ENCODE assay signal across 12 cellular contexts in the genomic region with DNA sequence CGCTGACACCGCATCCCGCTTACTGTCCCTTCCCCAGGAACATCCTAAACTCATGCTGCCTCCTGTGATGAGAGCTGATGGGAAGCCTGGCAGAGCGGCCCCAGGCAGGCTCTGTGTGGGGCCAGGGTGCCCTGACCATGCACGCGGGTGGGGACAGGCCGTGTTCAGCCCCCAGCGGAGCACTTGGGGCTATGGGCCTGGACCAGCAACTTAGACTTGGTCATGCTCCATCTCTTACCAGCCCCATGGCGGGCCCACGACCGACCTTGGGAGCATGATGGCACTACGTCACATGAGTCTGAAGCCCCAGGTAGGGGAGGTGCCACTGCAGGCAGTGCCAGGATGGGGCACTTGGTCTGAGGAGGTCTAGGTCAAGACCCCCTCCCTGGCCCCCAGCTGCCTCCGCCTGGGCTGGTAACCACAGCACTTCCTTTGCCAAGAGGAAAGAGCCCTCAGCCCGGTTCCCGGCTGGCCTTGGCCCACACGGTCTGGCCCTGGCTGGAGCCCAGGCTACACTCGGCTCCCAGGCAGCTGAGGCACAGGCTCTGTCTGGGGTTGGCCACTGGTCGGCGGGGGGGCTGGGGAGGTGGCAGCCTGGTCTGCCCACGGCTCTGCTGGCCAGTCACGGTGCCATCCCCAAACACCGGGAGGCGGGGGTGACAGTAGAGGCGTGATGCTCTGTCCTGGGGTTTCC. TPM values are rescaled to one million over a fixed set of nuclear protein-coding genes. Genes with fewer than 3 reads are reported as not detected.
DNase-seq lines count a peak whose midpoint lies in the region; ATAC-seq and TF ChIP-seq lines count a peak whose summit lies in the region.
"Had no signal": no experiment of that assay in that cellular context is flagged by ENCODE, and none has a peak within 500 bp of the region (broad histone marks: within the 10 kb centered on the region; RNA-seq: fewer than 3 reads in every experiment).

No MANE protein-coding gene starts in this region.

- H3K27me3 Mint-ChIP-seq in stimulated activated naive CD8-positive, alpha-beta T cell treated with anti-CD3 and anti-CD28 coated beads, Interleukin-15, amount 100 ng/mL, for 72 hours: peaks cover 22% of the 10 kb centered on the region

- H3K79me2 ChIP-seq in HCT116 (ENCODE audit: insufficient read depth, low read length): peaks cover 17% of the 10 kb centered on the region
- H3K79me2 ChIP-seq in smooth muscle cell (ENCODE audit: low read depth): peaks cover 20% of the 10 kb centered on the region

- H3K27ac ChIP-seq in HCT116 (ENCODE audit: low read depth, low read length) (peak overlapping the region; percentile 84; the same call in 1 of the 2 replicates), left lung (peak overlapping the region; percentile 80 to 86), smooth muscle cell (ENCODE audit: low read depth) (peak overlapping the region; percentile 100)

- no peak for TF ChIP-seq POLR2A in HCT116 (IDR thresholded peaks at IDR 0.05; ENCODE audit: borderline replicate concordance, extremely low read depth, insufficient read depth, insufficient read length)

- H3K4me3 ChIP-seq in HCT116 (replicated peaks in 1 of 2; ENCODE audit: low read depth in 1 of 2, low read length in 2 of 2) (no peak overlapping the region), left lung (no peak overlapping the region), smooth muscle cell (no peak overlapping the region)

- H3F3A ChIP-seq in smooth muscle cell (ENCODE audit: low read depth): peaks cover 30% of the 10 kb centered on the region

- ATAC-seq in HCT116 (no peak), left lung (peak; percentile 7)
- no peak for ATAC-seq in stimulated activated naive CD8-positive, alpha-beta T cell treated with anti-CD3 and anti-CD28 coated beads, Interleukin-15, Interleukin-2, amounts not matched to agents 100 U/mL and 50 U/mL, for 24 hours
- ATAC-seq in stimulated activated naive CD8-positive, alpha-beta T cell treated with anti-CD3 and anti-CD28 coated beads, Interleukin-15, amount 100 ng/mL, for 72 hours: no peak
- ATAC-seq: effector memory CD8-positive, alpha-beta T cell had no signal

- peaks cover 57 to 79% of the 10 kb centered on the region in 2 experiments for H3K4me1 ChIP-seq in HCT116 (ENCODE audit: control insufficient read depth in 1 of 2, insufficient read depth in 2 of 2, low read length in 2 of 2)
- H3K4me1 ChIP-seq in left lung: peaks cover 48 to 65% of the 10 kb centered on the region in 2 donors
- H3K4me1 ChIP-seq in smooth muscle cell (ENCODE audit: low read depth): peaks cover 26% of the 10 kb centered on the region

- H3K4me2 ChIP-seq in HCT116 (ENCODE audit: low read length): peak overlapping the region; percentile 98
- peak overlapping the region; percentile 84 for H3K4me2 ChIP-seq in smooth muscle cell

- TF ChIP-seq RAD21 in HCT116 (IDR thresholded peaks at IDR 0.05; ENCODE audit: low read depth): no peak

- H3K9ac ChIP-seq in HCT116 (ENCODE audit: low read length) (peak overlapping the region; percentile 83), smooth muscle cell (ENCODE audit: low read depth) (peak overlapping the region; percentile 67)

- WGBS in smooth muscle cell (ENCODE audit: low lambda C conversion rate): 89% methylated on average over 20 of the region's 24 CpGs

- RAD21 ChIA-PET in HCT116 (lab: Charles Lee; ENCODE audit: low non-redundant PET in 1 of 2, low total read pairs in 2 of 2, uncharacterized antibody in 2 of 2, unreplicated experiment in 2 of 2): no interaction called here

- CTCF ChIA-PET in HCT116 (lab: Charles Lee): no interaction called here

- H3K27me3 ChIP-seq in HCT116 (ENCODE audit: insufficient read depth, low read length) (no peaks in the 10 kb centered on the region), left lung (peaks cover 0 to 12% of the 10 kb centered on the region in 2 donors), smooth muscle cell (ENCODE audit: low read depth) (no peaks in the 10 kb centered on the region)

- no peaks in the 10 kb centered on the region for H3K9me2 ChIP-seq in HCT116 (ENCODE audit: insufficient read depth)

- TF ChIP-seq CTCF in HCT116 (IDR thresholded peaks at IDR 0.05 in 2 of 3, conservative IDR thresholded peaks at IDR 0.05 in 1 of 3; ENCODE audit: borderline replicate concordance in 1 of 3, insufficient read depth in 1 of 3, low read depth in 2 of 3, low read length in 2 of 3) (no peak), left lung (IDR thresholded peaks at IDR 0.05) (no peak), smooth muscle cell (IDR thresholded peaks at IDR 0.05; ENCODE audit: borderline replicate concordance, insufficient read depth, poor library complexity, severe bottlenecking) (no peak)

- H4K20me1 ChIP-seq in HCT116 (ENCODE audit: insufficient read depth) (no peaks in the 10 kb centered on the region), smooth muscle cell (ENCODE audit: low read depth) (no peaks in the 10 kb centered on the region)

- H3K9me3 ChIP-seq in HCT116 (ENCODE audit: control insufficient read depth in 1 of 2, insufficient read depth in 1 of 2, low read depth in 1 of 2, low read length in 2 of 2): peaks cover 0 to 15% of the 10 kb centered on the region in 2 experiments; a peak in 1 of 4 replicates
- no peaks in the 10 kb centered on the region for H3K9me3 ChIP-seq in left lung
- no peaks in the 10 kb centered on the region for H3K9me3 ChIP-seq in smooth muscle cell (replicated peaks; ENCODE audit: low read depth)

- intact Hi-C loops in HCT116 (cut with micrococcal nuclease) (no loop called here), left lung (cut with DNase I) (no loop called here)

- DNase-seq in HCT116 (ENCODE audit: low read depth, low spot score) (no peak), cerebellum (ENCODE audit: low spot score) (peak; percentile 68), left lung (no peak), smooth muscle cell (lab: John Stamatoyannopoulos, UW; ENCODE audit: unreplicated experiment) (no peak), NCI-H1092 treated with DMSO at 0.1 percent for 48 hours (lab: John Stamatoyannopoulos, UW) (no peak), GDM1 (lab: John Stamatoyannopoulos, UW) (no peak)
- DNase-seq in stimulated activated naive CD8-positive, alpha-beta T cell treated with anti-CD3 and anti-CD28 coated beads, Interleukin-15, Interleukin-2, amounts not matched to agents 100 U/mL and 50 U/mL, for 24 hours: no peak
- no peak for DNase-seq in stimulated activated naive CD8-positive, alpha-beta T cell treated with anti-CD3 and anti-CD28 coated beads, Interleukin-15, amount 100 ng/mL, for 72 hours
- DNase-seq: activated T-cell treated with anti-CD3 and anti-CD28 coated beads for 4 hours; effector memory CD8-positive, alpha-beta T cell; NCI-H524 had no signal

- no peak overlapping the region for H3K27ac Mint-ChIP-seq in stimulated activated naive CD8-positive, alpha-beta T cell treated with anti-CD3 and anti-CD28 coated beads, Interleukin-15, amount 100 ng/mL, for 72 hours
- H3K27ac Mint-ChIP-seq: effector memory CD8-positive, alpha-beta T cell; T-helper 2 cell treated with Interferon-gamma antibody and Interleukin-4, amounts not matched to agents 5 μg/mL and 100 μg/mL, for 36 hours had no signal

- H3K4me3 Mint-ChIP-seq in stimulated activated naive CD8-positive, alpha-beta T cell treated with anti-CD3 and anti-CD28 coated beads, Interleukin-15, amount 100 ng/mL, for 72 hours: no peak overlapping the region
- H3K4me3 Mint-ChIP-seq: effector memory CD8-positive, alpha-beta T cell; T-helper 2 cell treated with Interferon-gamma antibody and Interleukin-4, amounts not matched to agents 5 μg/mL and 100 μg/mL, for 36 hours had no signal

- H2AFZ ChIP-seq in HCT116 (ENCODE audit: low read depth, low read length, poor library complexity, severe bottlenecking) (no peak overlapping the region), smooth muscle cell (ENCODE audit: low read depth) (no peak overlapping the region)

- H3K4me1 Mint-ChIP-seq in stimulated activated naive CD8-positive, alpha-beta T cell treated with anti-CD3 and anti-CD28 coated beads, Interleukin-15, amount 100 ng/mL, for 72 hours: no peaks in the 10 kb centered on the region

- H3K36me3 ChIP-seq in HCT116 (ENCODE audit: control insufficient read depth in 1 of 2, insufficient read depth in 2 of 2, low read length in 2 of 2) (no peaks in the 10 kb centered on the region), left lung (no peaks in the 10 kb centered on the region), smooth muscle cell (ENCODE audit: low read depth) (no peaks in the 10 kb centered on the region)

- POLR2A ChIA-PET in HCT116 (lab: Charles Lee): interaction anchor here (0.9 to 1.9 kb wide), 3 partner anchors 10 to 26 kb away, joined by 4 to 9 read pairs (median 5); a partner anchor contains a TSS

- no peaks in the 10 kb centered on the region for H3K9me3 Mint-ChIP-seq in stimulated activated naive CD8-positive, alpha-beta T cell treated with anti-CD3 and anti-CD28 coated beads, Interleukin-15, amount 100 ng/mL, for 72 hours
- H3K9me3 Mint-ChIP-seq: effector memory CD8-positive, alpha-beta T cell; T-helper 2 cell treated with Interferon-gamma antibody and Interleukin-4, amounts not matched to agents 5 μg/mL and 100 μg/mL, for 36 hours had no signal

- BruUV-seq in HCT116 (replicated peaks; lab: Mats Ljungman, UMichigan): no TSS peak

TF ChIP-seq in HCT116, 20 proteins besides CTCF, POLR2A, EP300 and RAD21 (continues in another document):
- TF ChIP-seq SP1 (IDR thresholded peaks at IDR 0.05; ENCODE audit: low read depth): no peak
- no peak for TF ChIP-seq SRF (IDR thresholded peaks at IDR 0.05; ENCODE audit: low read depth)
- TF ChIP-seq ZNF274 (IDR thresholded peaks at IDR 0.05; ENCODE audit: low read depth, low read length): no peak
- TF ChIP-seq POLR2AphosphoS5 (IDR thresholded peaks at IDR 0.05; ENCODE audit: low read depth, low read length): no peak
- TF ChIP-seq FOSL1 (IDR thresholded peaks at IDR 0.05; ENCODE audit: low read depth): no peak
- TF ChIP-seq CEBPB (IDR thresholded peaks at IDR 0.05; ENCODE audit: low read depth): no peak
- no peak for TF ChIP-seq YY1 (IDR thresholded peaks at IDR 0.05; ENCODE audit: extremely low read depth, insufficient replicate concordance, low read depth, low read length)
- TF ChIP-seq ZFX (IDR thresholded peaks at IDR 0.05): no peak

RNA-seq across cellular contexts. Expression of a gene that starts 25.7 kb away (rescaled TPM):
- 45.2 TPM for total RNA-seq in HCT116 (2021; ENCODE audit: unreplicated experiment)
- polyA plus RNA-seq in HCT116 (2012): 16.1 and 18.2 TPM in 2 replicates
- total RNA-seq in cerebellum: 20.5 TPM
- 10 to 100 TPM; 13.6 to 19.8 TPM for total RNA-seq in left lung
- 4.6 and 5.4 TPM in 2 replicates for total RNA-seq in smooth muscle cell
- 3.2 and 3.9 TPM in 2 replicates for polyA plus RNA-seq in smooth muscle cell
